Comparison of ENCODE assay signal across 1 cellular context in genomic region chr13:114016321-114017027, GRCh38.
TF ChIP-seq lines count a peak whose summit lies in the region.

No MANE protein-coding gene starts in this region.

TF ChIP-seq in WTC11, 78 proteins besides CTCF, POLR2A, EP300 and RAD21 (continued from another document):
- TF ChIP-seq CDX4 (CRISPR knock-in tag; IDR thresholded peaks at IDR 0.05; ENCODE audit: borderline replicate concordance) = no peak
- no peak for TF ChIP-seq SMAD4 (CRISPR knock-in tag; IDR thresholded peaks at IDR 0.05)
- TF ChIP-seq AR (CRISPR knock-in tag; IDR thresholded peaks at IDR 0.05) = no peak
- TF ChIP-seq GRHL2 (CRISPR knock-in tag; IDR thresholded peaks at IDR 0.05; ENCODE audit: insufficient replicate concordance, severe bottlenecking) = no peak
- TF ChIP-seq ARID4B (CRISPR knock-in tag; IDR thresholded peaks at IDR 0.05; ENCODE audit: borderline replicate concordance) = no peak
- TF ChIP-seq SOX15 (CRISPR knock-in tag; IDR thresholded peaks at IDR 0.05) = no peak
- TF ChIP-seq ATF1 (CRISPR knock-in tag; IDR thresholded peaks at IDR 0.05) = no peak
- TF ChIP-seq ATF3 (CRISPR knock-in tag; conservative IDR thresholded peaks at IDR 0.05) = no peak
- no peak for TF ChIP-seq KAT7 (CRISPR knock-in tag; IDR thresholded peaks at IDR 0.05; ENCODE audit: borderline replicate concordance)
- no peak for TF ChIP-seq MXD4 (CRISPR knock-in tag; IDR thresholded peaks at IDR 0.05; ENCODE audit: borderline replicate concordance)
- TF ChIP-seq CREB1 (CRISPR knock-in tag; IDR thresholded peaks at IDR 0.05) = no peak
- TF ChIP-seq USF2 (CRISPR knock-in tag; IDR thresholded peaks at IDR 0.05) = no peak
